1 cellular context compared by ENCODE assay signal in the genomic region with DNA sequence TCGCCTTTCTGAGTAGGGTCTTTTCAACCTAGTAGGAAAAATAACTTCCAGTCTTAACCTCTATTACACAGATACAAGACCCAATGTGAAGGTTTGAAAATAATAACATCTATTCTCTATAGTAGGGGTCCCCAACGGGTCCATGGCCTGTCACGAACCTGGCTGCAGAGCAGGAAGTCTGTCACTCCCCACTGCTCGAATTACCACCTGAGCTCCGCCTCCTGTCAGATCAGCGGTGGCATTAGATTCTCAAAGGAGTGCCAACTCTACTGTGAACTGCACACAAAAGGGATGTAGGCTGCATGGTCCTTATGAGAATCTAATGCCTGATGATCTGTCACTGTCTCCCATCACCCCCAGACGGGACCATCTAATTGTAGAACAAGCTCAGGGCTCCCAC.
TF ChIP-seq lines count a peak whose summit lies in the region.

No MANE protein-coding gene starts in this region.

TF ChIP-seq in PFSK-1, 5 proteins besides CTCF, POLR2A, EP300 and RAD21:
- TF ChIP-seq POLR2AphosphoS5 (IDR thresholded peaks at IDR 0.05; ENCODE audit: low read depth, low read length) (0 out of 2 replicates have a peak, but pooled peaks have one; percentile 9), FOXP2 (optimal IDR thresholded peaks at IDR 0.05; ENCODE audit: borderline replicate concordance, extremely low read depth, extremely low read length, insufficient read depth) (no peak), SIN3A (IDR thresholded peaks at IDR 0.05; ENCODE audit: borderline replicate concordance, insufficient read depth, low read length) (no peak), TAF1 (IDR thresholded peaks at IDR 0.05; ENCODE audit: borderline replicate concordance, insufficient read depth, low read length) (no peak)
- TF ChIP-seq, protein P1, sequence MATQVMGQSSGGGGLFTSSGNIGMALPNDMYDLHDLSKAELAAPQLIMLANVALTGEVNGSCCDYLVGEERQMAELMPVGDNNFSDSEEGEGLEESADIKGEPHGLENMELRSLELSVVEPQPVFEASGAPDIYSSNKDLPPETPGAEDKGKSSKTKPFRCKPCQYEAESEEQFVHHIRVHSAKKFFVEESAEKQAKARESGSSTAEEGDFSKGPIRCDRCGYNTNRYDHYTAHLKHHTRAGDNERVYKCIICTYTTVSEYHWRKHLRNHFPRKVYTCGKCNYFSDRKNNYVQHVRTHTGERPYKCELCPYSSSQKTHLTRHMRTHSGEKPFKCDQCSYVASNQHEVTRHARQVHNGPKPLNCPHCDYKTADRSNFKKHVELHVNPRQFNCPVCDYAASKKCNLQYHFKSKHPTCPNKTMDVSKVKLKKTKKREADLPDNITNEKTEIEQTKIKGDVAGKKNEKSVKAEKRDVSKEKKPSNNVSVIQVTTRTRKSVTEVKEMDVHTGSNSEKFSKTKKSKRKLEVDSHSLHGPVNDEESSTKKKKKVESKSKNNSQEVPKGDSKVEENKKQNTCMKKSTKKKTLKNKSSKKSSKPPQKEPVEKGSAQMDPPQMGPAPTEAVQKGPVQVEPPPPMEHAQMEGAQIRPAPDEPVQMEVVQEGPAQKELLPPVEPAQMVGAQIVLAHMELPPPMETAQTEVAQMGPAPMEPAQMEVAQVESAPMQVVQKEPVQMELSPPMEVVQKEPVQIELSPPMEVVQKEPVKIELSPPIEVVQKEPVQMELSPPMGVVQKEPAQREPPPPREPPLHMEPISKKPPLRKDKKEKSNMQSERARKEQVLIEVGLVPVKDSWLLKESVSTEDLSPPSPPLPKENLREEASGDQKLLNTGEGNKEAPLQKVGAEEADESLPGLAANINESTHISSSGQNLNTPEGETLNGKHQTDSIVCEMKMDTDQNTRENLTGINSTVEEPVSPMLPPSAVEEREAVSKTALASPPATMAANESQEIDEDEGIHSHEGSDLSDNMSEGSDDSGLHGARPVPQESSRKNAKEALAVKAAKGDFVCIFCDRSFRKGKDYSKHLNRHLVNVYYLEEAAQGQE (IDR thresholded peaks at IDR 0.05; ENCODE audit: insufficient read depth in 1 of 2, low read depth in 2 of 2, low read length in 2 of 2): no peak
